ENCODE assay signal across 1 cellular context in the genomic region with DNA sequence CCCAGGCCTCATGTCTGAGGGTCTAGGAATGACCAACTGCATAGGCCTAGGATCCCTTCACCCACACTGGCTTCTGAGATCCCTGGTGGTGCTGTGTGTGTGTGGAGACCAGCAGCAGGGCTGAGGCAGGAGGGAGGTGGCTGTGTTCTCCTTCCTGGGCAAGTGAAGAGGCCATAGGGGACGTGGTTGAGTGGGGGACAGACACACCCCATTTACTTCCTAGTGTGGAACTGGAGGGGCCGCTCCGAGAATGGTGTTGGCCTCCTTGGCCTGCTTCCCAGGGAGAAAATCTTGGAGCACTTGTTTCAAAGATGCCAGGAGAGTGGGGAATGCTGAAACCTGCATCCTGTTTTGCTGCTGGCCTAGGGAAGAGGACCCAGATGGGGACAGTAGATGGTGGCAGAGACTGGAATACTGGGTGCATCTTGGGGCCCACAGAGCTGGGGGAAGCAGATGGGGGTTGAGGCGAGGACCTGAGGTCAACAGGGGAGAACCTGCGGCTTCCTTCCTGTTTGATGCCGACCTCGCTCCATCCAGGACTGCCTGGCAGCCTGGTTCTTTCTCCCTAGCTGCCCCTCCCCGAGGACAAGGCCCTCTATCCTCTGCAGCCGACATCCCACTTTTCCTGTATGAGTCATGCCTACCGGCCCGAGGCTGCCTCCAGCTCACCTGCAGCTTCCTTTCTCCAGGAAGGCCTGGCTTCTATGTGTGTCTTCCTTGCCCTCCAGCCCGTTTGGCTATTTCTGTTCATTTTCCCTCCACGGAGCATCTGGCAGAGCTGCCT.
A peak's percentile ranks its signal among the peaks of the same experiment; 100 is the strongest.
TF ChIP-seq lines count a peak whose summit lies in the region.

No MANE protein-coding gene starts in this region.

TF ChIP-seq in HCT116, 20 proteins besides CTCF, POLR2A, EP300 and RAD21 (continued from another document):
- TF ChIP-seq ZFX (IDR thresholded peaks at IDR 0.05): no peak
- no peak for TF ChIP-seq EZH2phosphoT487 (IDR thresholded peaks at IDR 0.05; ENCODE audit: borderline replicate concordance)
- peak; percentile 74 for TF ChIP-seq FOSL1 (IDR thresholded peaks at IDR 0.05; ENCODE audit: low read depth)
- TF ChIP-seq REST (IDR thresholded peaks at IDR 0.05; ENCODE audit: low read depth): no peak
- peak; percentile 48 for TF ChIP-seq SP1 (IDR thresholded peaks at IDR 0.05; ENCODE audit: low read depth)
- no peak for TF ChIP-seq CEBPB (IDR thresholded peaks at IDR 0.05; ENCODE audit: low read depth)
- 0 out of 2 replicates have a peak, but pooled peaks have one; percentile 25 for TF ChIP-seq POLR2AphosphoS5 (IDR thresholded peaks at IDR 0.05; ENCODE audit: low read depth, low read length)
- TF ChIP-seq JUND (IDR thresholded peaks at IDR 0.05): peak; percentile 61
- no peak for TF ChIP-seq YY1 (IDR thresholded peaks at IDR 0.05; ENCODE audit: extremely low read depth, insufficient replicate concordance, low read depth, low read length)
